In the genomic region with DNA sequence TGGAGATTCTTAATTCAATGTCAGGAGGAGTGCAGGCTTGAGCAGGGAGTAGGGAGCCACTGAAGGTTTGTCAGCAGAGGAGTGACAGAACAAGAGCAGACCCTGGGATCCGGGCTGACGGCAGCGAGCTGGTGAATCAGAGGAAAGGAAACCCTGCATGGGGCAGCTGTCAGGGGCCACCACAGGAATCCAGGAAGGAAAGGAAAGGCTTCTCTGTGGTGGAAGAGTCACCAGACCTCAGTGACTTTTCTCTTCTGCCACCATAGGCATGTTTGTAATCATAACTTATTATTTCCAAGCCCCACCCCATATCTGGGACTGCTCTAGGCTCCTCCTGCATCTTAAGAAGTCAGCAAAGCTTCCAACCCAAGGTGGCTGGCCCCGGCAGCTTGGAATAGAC, we compare ENCODE assay signal across 18 cellular contexts.
A peak's percentile ranks its signal among the peaks of the same experiment; 100 is the strongest.
DNase-seq lines count a peak whose midpoint lies in the region; ATAC-seq and TF ChIP-seq lines count a peak whose summit lies in the region.
"Had no signal": no experiment of that assay in that cellular context is flagged by ENCODE, and none has a peak within 500 bp of the region (broad histone marks: within the 10 kb centered on the region; RNA-seq: fewer than 3 reads in every experiment).

No MANE protein-coding gene starts in this region.

- H3K4me3 ChIP-seq in foreskin fibroblast (ENCODE audit: low read depth in 1 of 2, low read length in 2 of 2): no peak overlapping the region
- H3K4me3 ChIP-seq: psoas muscle, thyroid gland had no signal

- H3K27me3 Mint-ChIP-seq in activated T-cell treated with anti-CD3 and anti-CD28 coated beads, Interleukin-2, amount 50 U/mL, for 72 hours (ENCODE audit: low read depth): peaks cover 12% of the 10 kb centered on the region

- peaks cover 4 to 10% of the 10 kb centered on the region in 2 donors for H3K9me3 Mint-ChIP-seq in activated T-cell treated with anti-CD3 and anti-CD28 coated beads, Interleukin-2, amount 50 U/mL, for 72 hours

- TF ChIP-seq CTCF in foreskin fibroblast (IDR thresholded peaks at IDR 0.05; ENCODE audit: low read depth, low read length): no peak

- peaks cover 12% of the 10 kb centered on the region for H3K4me1 Mint-ChIP-seq in activated T-cell treated with anti-CD3 and anti-CD28 coated beads, Interleukin-2, amount 50 U/mL, for 72 hours (ENCODE audit: low read depth)

- no peak overlapping the region for H3K4me3 Mint-ChIP-seq in activated T-cell treated with anti-CD3 and anti-CD28 coated beads, Interleukin-2, amount 50 U/mL, for 72 hours
- H3K4me3 Mint-ChIP-seq: activated CD8-positive, alpha-beta T cell treated with anti-CD3 and anti-CD28 coated beads, Interleukin-2, amount 10 ng/mL, durations not matched to agents 7 days and 5 days; memory B cell had no signal

- DNase-seq in activated T-cell treated with anti-CD3 and anti-CD28 coated beads, Interleukin-2, amount 50 U/mL, for 72 hours: no peak
- no peak for DNase-seq in activated T-cell treated with anti-CD3 and anti-CD28 coated beads for 4 hours
- peak; percentile 21 for DNase-seq in T1000 (lab: John Stamatoyannopoulos, UW)
- peak; percentile 72 to 75 for DNase-seq in foreskin fibroblast
- DNase-seq in stimulated activated CD4-positive, alpha-beta T cell treated with anti-CD3 and anti-CD28 coated beads, Interleukin-15, amount 100 ng/mL, for 24 hours: no peak
- DNase-seq: activated CD8-positive, alpha-beta T cell treated with anti-CD3 and anti-CD28 coated beads, Interleukin-2, amount 10 ng/mL, durations not matched to agents 7 days and 5 days; anterior cingulate cortex; erythroblast; GOT3; NCI-H1048; NCI-H510A; psoas muscle; SHP77 treated with DMSO at 0.1 percent for 48 hours; thyroid gland had no signal

- H3K36me3 Mint-ChIP-seq in activated T-cell treated with anti-CD3 and anti-CD28 coated beads, Interleukin-2, amount 50 U/mL, for 72 hours (ENCODE audit: insufficient read depth in 2 of 2): peaks cover 2 to 4% of the 10 kb centered on the region in 2 donors

- no peak overlapping the region for H3K27ac Mint-ChIP-seq in activated T-cell treated with anti-CD3 and anti-CD28 coated beads, Interleukin-2, amount 50 U/mL, for 72 hours
- H3K27ac Mint-ChIP-seq: activated CD8-positive, alpha-beta T cell treated with anti-CD3 and anti-CD28 coated beads, Interleukin-2, amount 10 ng/mL, durations not matched to agents 7 days and 5 days; memory B cell had no signal

- ATAC-seq in activated T-cell treated with anti-CD3 and anti-CD28 coated beads, Interleukin-2, amount 50 U/mL, for 72 hours (replicated peaks in 1 of 2): peak; percentile 24 to 25
- ATAC-seq in GM18502 (IDR thresholded peaks at IDR 0.05; ENCODE audit: poor library complexity, unreplicated experiment) (no peak), HG03025 (IDR thresholded peaks at IDR 0.05; ENCODE audit: low FRiP score, unreplicated experiment) (no peak), GM19351 (IDR thresholded peaks at IDR 0.05; ENCODE audit: unreplicated experiment) (no peak)
- ATAC-seq: activated CD8-positive, alpha-beta T cell treated with anti-CD3 and anti-CD28 coated beads, Interleukin-2, amount 10 ng/mL, durations not matched to agents 7 days and 5 days; psoas muscle had no signal

Comparison
In these comparisons a context has a peak if more than half of its experiments do, and no peak if none do; other contexts are left out.
1. ATAC-seq: peak in activated T-cell treated with anti-CD3 and anti-CD28 coated beads, Interleukin-2, amount 50 U/mL, for 72 hours (2 of 2); none in GM18502 (single experiment), HG03025 (single experiment) and GM19351 (single experiment).
2. DNase-seq: peak in T1000 (single experiment) and foreskin fibroblast (2 of 2); none in activated T-cell treated with anti-CD3 and anti-CD28 coated beads, Interleukin-2, amount 50 U/mL, for 72 hours (0 of 2), activated T-cell treated with anti-CD3 and anti-CD28 coated beads for 4 hours (single experiment) and stimulated activated CD4-positive, alpha-beta T cell treated with anti-CD3 and anti-CD28 coated beads, Interleukin-15, amount 100 ng/mL, for 24 hours (single experiment).